ENCODE assay signal across 19 cellular contexts in the genomic region with DNA sequence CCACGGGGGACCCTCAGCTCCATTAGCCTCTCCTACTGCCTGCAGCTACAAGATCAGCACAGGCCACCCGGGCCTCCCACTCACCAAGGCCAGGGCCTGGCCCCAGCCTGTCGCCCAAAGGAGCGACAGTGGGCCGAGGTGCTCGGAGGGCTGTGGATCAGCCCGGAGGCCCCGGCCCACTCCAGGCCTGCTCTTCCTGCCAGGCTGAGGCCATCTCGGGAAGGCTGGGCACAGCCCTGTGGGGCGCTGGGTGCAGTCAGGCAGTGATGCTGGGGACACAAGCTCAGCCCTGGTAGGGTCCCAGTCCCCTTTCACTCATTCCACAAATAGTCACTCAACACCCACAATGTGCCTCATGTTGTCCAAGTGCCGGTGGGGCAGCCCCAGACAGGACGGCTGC. TPM values are rescaled to one million over a fixed set of nuclear protein-coding genes. Genes with fewer than 3 reads are reported as not detected.
A peak's percentile ranks its signal among the peaks of the same experiment; 100 is the strongest.
DNase-seq lines count a peak whose midpoint lies in the region; ATAC-seq and TF ChIP-seq lines count a peak whose summit lies in the region.
"Had no signal": no experiment of that assay in that cellular context is flagged by ENCODE, and none has a peak within 500 bp of the region (broad histone marks: within the 10 kb centered on the region; RNA-seq: fewer than 3 reads in every experiment).

No MANE protein-coding gene starts in this region.

- DNase-seq in DMS79 treated with DMSO at 0.1 percent for 48 hours (lab: John Stamatoyannopoulos, UW) = peak; percentile 33
- DNase-seq in DMS79 (lab: John Stamatoyannopoulos, UW) = no peak
- DNase-seq in cardiac muscle cell (ENCODE audit: low read depth in 1 of 2, low spot score in 1 of 2) = no peak
- no peak for DNase-seq in suprapubic skin (ENCODE audit: low spot score in 2 of 2)
- no peak for DNase-seq in activated CD4-positive, CD25-positive, alpha-beta regulatory T cell treated with anti-CD3 and anti-CD28 coated beads, Interleukin-2, amount 50 U/mL, for 72 hours
- DNase-seq in NCI-H1436 treated with DMSO at 0.1 percent for 48 hours (lab: John Stamatoyannopoulos, UW) = no peak
- DNase-seq: activated B cell treated with CpG ODN at 0.5 μM for 24 hours; activated CD8-positive, alpha-beta T cell treated with anti-CD3 and anti-CD28 coated beads, Interleukin-2, amount 10 ng/mL, durations not matched to agents 7 days and 5 days; activated naive CD4-positive, alpha-beta T cell treated with Interleukin-2 at 50 U/mL for 16 hours; activated T-cell treated with anti-CD3 and anti-CD28 coated beads, Interleukin-2, amount 50 U/mL, for 24 hours; amygdala; effector memory CD4-positive, alpha-beta T cell; glutamatergic neuron; NCI-H524; SIG-M5; T-helper 2 cell had no signal

- no peak for TF ChIP-seq EP300 in suprapubic skin (IDR thresholded peaks at IDR 0.05)

- H3K27ac ChIP-seq in cardiac muscle cell (peak overlapping the region; percentile 75), muscle layer of colon (ENCODE audit: low read depth, low read length) (peak overlapping the region; percentile 46), suprapubic skin (peak overlapping the region; percentile 58)
- H3K27ac ChIP-seq: 22Rv1 had no signal

- 88% methylated on average over 8 of the region's 12 CpGs for WGBS in suprapubic skin

- no peak overlapping the region for H3K9ac ChIP-seq in muscle layer of colon (ENCODE audit: low read length)

- H3K36me3 ChIP-seq in cardiac muscle cell (no peaks in the 10 kb centered on the region), muscle layer of colon (ENCODE audit: insufficient read depth, low read length) (no peaks in the 10 kb centered on the region), suprapubic skin (no peaks in the 10 kb centered on the region)

- H3K27me3 ChIP-seq in cardiac muscle cell (no peaks in the 10 kb centered on the region), muscle layer of colon (ENCODE audit: control insufficient read depth in 1 of 2, insufficient read depth in 2 of 2, low read length in 2 of 2) (no peaks in the 10 kb centered on the region), suprapubic skin (peaks cover 16% of the 10 kb centered on the region)

- ATAC-seq in HG02938 (IDR thresholded peaks at IDR 0.05; ENCODE audit: unreplicated experiment) = no peak
- ATAC-seq: activated CD8-positive, alpha-beta T cell treated with anti-CD3 and anti-CD28 coated beads, Interleukin-2, amount 10 ng/mL, durations not matched to agents 7 days and 5 days had no signal

- no peak for TF ChIP-seq POLR2A in suprapubic skin (IDR thresholded peaks at IDR 0.05)

- H3K4me3 ChIP-seq in cardiac muscle cell (no peak overlapping the region), muscle layer of colon (ENCODE audit: low read depth in 1 of 2, low read length in 2 of 2) (peak overlapping the region in 1 of 2 donors; percentile 22), suprapubic skin (no peak overlapping the region)

- no peak for TF ChIP-seq CTCF in cardiac muscle cell (IDR thresholded peaks at IDR 0.05; ENCODE audit: low read depth, low read length)
- no peak for TF ChIP-seq CTCF in suprapubic skin (IDR thresholded peaks at IDR 0.05)

- peaks cover 49% of the 10 kb centered on the region for H3K4me1 ChIP-seq in cardiac muscle cell (ENCODE audit: low read depth)
- H3K4me1 ChIP-seq in muscle layer of colon (ENCODE audit: insufficient read depth, low read length) = peaks cover 43% of the 10 kb centered on the region
- peaks cover 48% of the 10 kb centered on the region for H3K4me1 ChIP-seq in suprapubic skin

- H3K9me3 ChIP-seq in cardiac muscle cell (ENCODE audit: low read depth) = no peaks in the 10 kb centered on the region
- no peaks in the 10 kb centered on the region for H3K9me3 ChIP-seq in muscle layer of colon (ENCODE audit: low read length)
- no peaks in the 10 kb centered on the region for H3K9me3 ChIP-seq in suprapubic skin

RNA-seq across cellular contexts. Expression of gene CASZ1, which starts 58.8 kb away (rescaled TPM):
- 41.9 and 87.3 TPM in 2 replicates for total RNA-seq in cardiac muscle cell
- polyA plus RNA-seq in cardiac muscle cell = 53.5 and 68.2 TPM in 2 replicates
- total RNA-seq in suprapubic skin = 100 to 1,000 TPM; 106 to 229 (median 160) TPM
